Comparison of ENCODE assay signal across 16 cellular contexts in the genomic region with DNA sequence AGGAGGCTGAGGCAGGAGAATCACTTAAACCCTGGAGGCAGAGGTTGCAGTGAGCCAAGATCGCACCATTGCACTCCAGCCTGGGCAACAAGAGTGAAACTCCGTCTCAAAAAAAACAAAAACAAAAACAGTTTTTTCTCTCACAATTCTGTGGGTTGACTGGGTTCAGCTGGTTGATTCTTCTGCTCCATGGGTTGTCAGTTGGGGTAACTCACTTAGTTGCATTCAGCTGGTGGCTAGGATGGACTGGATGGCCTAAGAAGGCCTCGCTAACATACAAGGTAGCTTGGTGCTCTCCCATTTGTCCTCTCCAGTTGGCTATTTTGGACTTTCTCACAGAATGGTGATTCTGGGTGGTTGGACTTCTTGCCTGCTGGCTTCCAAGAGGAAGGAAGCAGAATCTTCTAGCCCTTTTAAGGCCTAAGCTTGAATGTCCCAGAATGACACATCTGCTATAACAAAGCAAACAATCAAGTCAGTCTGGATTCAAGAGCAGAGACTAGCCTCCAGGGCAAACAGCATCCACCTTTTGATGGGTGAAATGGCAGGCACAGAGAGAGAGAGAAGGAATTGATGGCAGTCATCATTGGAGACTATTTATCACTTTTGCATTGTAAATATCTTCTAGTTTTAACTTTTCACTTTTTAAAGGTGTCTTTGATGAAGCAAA. TPM values are rescaled to one million over a fixed set of nuclear protein-coding genes. Genes with fewer than 3 reads are reported as not detected.
DNase-seq lines count a peak whose midpoint lies in the region; TF ChIP-seq lines count a peak whose summit lies in the region.
"Had no signal": no experiment of that assay in that cellular context is flagged by ENCODE, and none has a peak within 500 bp of the region (broad histone marks: within the 10 kb centered on the region; RNA-seq: fewer than 3 reads in every experiment).

No MANE protein-coding gene starts in this region.

- H3K36me3 ChIP-seq in HAP-1 (replicated peaks) = no peaks in the 10 kb centered on the region
- no peaks in the 10 kb centered on the region for H3K36me3 ChIP-seq in suprapubic skin
- H3K36me3 ChIP-seq: BLaER1 had no signal

- no peak overlapping the region for H3K4me3 ChIP-seq in epithelial cell of esophagus (ENCODE audit: low read length)
- H3K4me3 ChIP-seq in HAP-1 = no peak overlapping the region
- no peak overlapping the region for H3K4me3 ChIP-seq in suprapubic skin
- H3K4me3 ChIP-seq: A549, BLaER1 had no signal

- H3K27me3 ChIP-seq in HAP-1 (ENCODE audit: low read depth) = no peaks in the 10 kb centered on the region
- no peaks in the 10 kb centered on the region for H3K27me3 ChIP-seq in suprapubic skin
- H3K27me3 ChIP-seq: BLaER1 had no signal

- TF ChIP-seq CTCF in epithelial cell of esophagus (IDR thresholded peaks at IDR 0.05; ENCODE audit: insufficient read depth, low read depth, low read length, missing control alignments) = no peak
- TF ChIP-seq CTCF in suprapubic skin (IDR thresholded peaks at IDR 0.05) = no peak

- no peak for TF ChIP-seq POLR2A in suprapubic skin (IDR thresholded peaks at IDR 0.05)

- no peaks in the 10 kb centered on the region for H3K4me1 ChIP-seq in HAP-1
- peaks cover 2% of the 10 kb centered on the region for H3K4me1 ChIP-seq in suprapubic skin

- 100% methylated on average over 3 of the region's 3 CpGs for WGBS in suprapubic skin

- peak; percentile 39 for DNase-seq in DMS53 (lab: John Stamatoyannopoulos, UW)
- no peak for DNase-seq in DMS53 treated with DMSO at 0.1 percent for 48 hours (lab: John Stamatoyannopoulos, UW; ENCODE audit: unreplicated experiment)
- peak; percentile 68 for DNase-seq in NCI-H69 (lab: John Stamatoyannopoulos, UW)
- peak; percentile 76 for DNase-seq in epithelial cell of esophagus (ENCODE audit: low read depth)
- no peak for DNase-seq in HAP-1 (ENCODE audit: low spot score in 2 of 2)
- no peak for DNase-seq in suprapubic skin (ENCODE audit: low spot score in 2 of 2)
- DNase-seq in H4 (ENCODE audit: low spot score) = no peak
- DNase-seq: CD4-positive, alpha-beta memory T cell; DMS153; DND-41; EL; GOT3; H9 had no signal

- H3K9me3 ChIP-seq in HAP-1 = no peaks in the 10 kb centered on the region
- H3K9me3 ChIP-seq in suprapubic skin = no peaks in the 10 kb centered on the region

- no peak overlapping the region for H3K27ac ChIP-seq in suprapubic skin
- H3K27ac ChIP-seq: 22Rv1, A549, BLaER1 had no signal

- no peak for TF ChIP-seq EP300 in suprapubic skin (IDR thresholded peaks at IDR 0.05)

- in situ Hi-C loops in HAP-1 (cut with MboI; ENCODE audit: low sequenced_read_pairs) = no loop called here

RNA-seq across cellular contexts. Expression of a gene that starts 17.9 kb away (rescaled TPM):
- 100 to 1,000 TPM; 233 to 370 (median 253) TPM for total RNA-seq in suprapubic skin
- total RNA-seq in H4 (2014; rRNA removed; shearing (Covaris generic)) = 1.6 and 2.8 TPM in 2 replicates
- total RNA-seq: CD4-positive, alpha-beta memory T cell had no signal

RNA-seq across cellular contexts. Expression of a gene that starts 44.4 kb away (rescaled TPM):
- total RNA-seq in suprapubic skin = 1 to 10 TPM; 1.5 to 9.9 (median 6.2) TPM
- total RNA-seq in H4 (2014; rRNA removed; shearing (Covaris generic)) = 8.4 and 8.9 TPM in 2 replicates
- total RNA-seq: CD4-positive, alpha-beta memory T cell had no signal

Comparison
In these comparisons a context has a peak if more than half of its experiments do, and no peak if none do; other contexts are left out.
1. DNase-seq: peak in DMS53 (single experiment), NCI-H69 (single experiment) and epithelial cell of esophagus (single experiment); none in DMS53 treated with DMSO at 0.1 percent for 48 hours (single experiment), HAP-1 (0 of 2), suprapubic skin (0 of 2) and H4 (single experiment).
2. RNA of a gene that starts 17.9 kb away (total RNA-seq): 233 to 370 TPM in suprapubic skin; 1.6 to 2.8 TPM in H4; every median in the first group is over 10 times any median in the second.